ENCODE assay signal across 14 cellular contexts in the genomic region with DNA sequence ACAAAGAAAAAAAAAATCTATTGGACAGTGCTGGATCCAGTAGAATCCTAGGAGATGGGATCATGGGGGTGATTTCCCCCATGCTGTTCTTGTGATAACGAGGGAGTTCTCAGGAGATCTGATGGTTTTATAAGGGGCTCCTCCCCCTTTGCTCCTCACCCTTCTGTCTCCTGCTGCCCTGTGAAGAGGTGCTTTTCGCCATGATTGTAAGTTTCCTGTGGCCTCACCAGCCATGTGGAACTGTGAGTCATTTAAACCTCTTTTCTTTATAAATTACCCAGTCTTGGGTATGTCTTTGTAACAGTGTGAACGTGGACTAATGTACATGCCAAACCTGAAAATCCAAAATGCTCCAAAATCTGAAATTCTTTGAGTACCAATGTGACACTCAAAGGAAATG. TPM values are rescaled to one million over a fixed set of nuclear protein-coding genes. Genes with fewer than 3 reads are reported as not detected.
DNase-seq lines count a peak whose midpoint lies in the region; ATAC-seq, FAIRE-seq and TF ChIP-seq lines count a peak whose summit lies in the region.
"Had no signal": no experiment of that assay in that cellular context is flagged by ENCODE, and none has a peak within 500 bp of the region (broad histone marks: within the 10 kb centered on the region; RNA-seq: fewer than 3 reads in every experiment).

No MANE protein-coding gene starts in this region.

- H3K4me1 ChIP-seq in psoas muscle: peaks cover 73% of the 10 kb centered on the region
- H3K4me1 ChIP-seq in colonic mucosa: peaks cover 2% of the 10 kb centered on the region

- 92 to 97% (median 94%) methylated on average over 3 of the region's 3 CpGs for WGBS in psoas muscle, 3 donors

- ATAC-seq in T-helper 17 cell (no peak), psoas muscle (no peak), GM21737 (IDR thresholded peaks at IDR 0.05; ENCODE audit: unreplicated experiment) (no peak), GM21786 (IDR thresholded peaks at IDR 0.05; ENCODE audit: unreplicated experiment) (no peak)

- peak overlapping the region; percentile 59 for H3K27ac Mint-ChIP-seq in T-helper 17 cell

- no peak overlapping the region for H3K9ac ChIP-seq in colonic mucosa (ENCODE audit: low read depth in 2 of 2, low read length in 2 of 2)

- H3K27ac ChIP-seq in psoas muscle (peak overlapping the region; percentile 0), colonic mucosa (no peak overlapping the region)

- DNase-seq in GM18507 (ENCODE audit: extremely low spot score, insufficient read length, low read depth): no peak
- DNase-seq in T-helper 17 cell: no peak
- no peak for DNase-seq in psoas muscle
- DNase-seq in colonic mucosa: no peak
- DNase-seq: Calu3; CD4-positive, alpha-beta memory T cell; COR-L47; DMS53; DMS79 treated with DMSO at 0.1 percent for 48 hours; GOT3; HCEC 1CT had no signal

- H3K4me3 Mint-ChIP-seq in T-helper 17 cell: no peak overlapping the region

- intact Hi-C loops in psoas muscle (cut with DNase I): no loop called here
- intact Hi-C loops in colonic mucosa (cut with DNase I): no loop called here

- TF ChIP-seq CTCF in psoas muscle (IDR thresholded peaks at IDR 0.05) (no peak), colonic mucosa (IDR thresholded peaks at IDR 0.05) (no peak)

- no peaks in the 10 kb centered on the region for H3K36me3 ChIP-seq in psoas muscle (ENCODE audit: insufficient read depth in 1 of 2, low read depth in 1 of 2)
- H3K36me3 ChIP-seq in colonic mucosa: no peaks in the 10 kb centered on the region

- H3K4me1 Mint-ChIP-seq in T-helper 17 cell: peaks cover 31% of the 10 kb centered on the region

- H3K27me3 ChIP-seq in psoas muscle (ENCODE audit: insufficient read depth in 3 of 3, low read length in 2 of 3): no peaks in the 10 kb centered on the region
- no peaks in the 10 kb centered on the region for H3K27me3 ChIP-seq in colonic mucosa

- H3K4me3 ChIP-seq in psoas muscle: no peak overlapping the region
- no peak overlapping the region for H3K4me3 ChIP-seq in colonic mucosa

- FAIRE-seq in GM18507 (lab: Jason Lieb, UNC): peak; percentile 18
- FAIRE-seq: G401.6 had no signal

- no peaks in the 10 kb centered on the region for H3K27me3 Mint-ChIP-seq in T-helper 17 cell
- H3K27me3 Mint-ChIP-seq: CD4-positive, alpha-beta memory T cell had no signal

- peaks cover 16% of the 10 kb centered on the region for H3K36me3 Mint-ChIP-seq in T-helper 17 cell (ENCODE audit: low read depth)

- H3K9me3 ChIP-seq in T-helper 17 cell (ENCODE audit: control insufficient read depth, low read length, poor library complexity, severe bottlenecking): no peaks in the 10 kb centered on the region
- no peaks in the 10 kb centered on the region for H3K9me3 ChIP-seq in psoas muscle
- H3K9me3 ChIP-seq in colonic mucosa: no peaks in the 10 kb centered on the region

RNA-seq across cellular contexts. Expression of gene ARHGEF7, which starts 45.5 kb away (rescaled TPM):
- total RNA-seq in T-helper 17 cell (100 to 1,000 TPM in 1 of 2 donors, 10 to 100 TPM in 1; 78.8 to 104 TPM), psoas muscle (10 to 100 TPM; 44.1 to 53.6 (median 52.7) TPM), colonic mucosa (10 to 100 TPM; 46.7 to 50.7 TPM)
- polyA plus RNA-seq in psoas muscle: 10 to 100 TPM; 21.6 to 46.8 (median 22.3) TPM
